ENCODE assay signal across 9 cellular contexts in the genomic region with DNA sequence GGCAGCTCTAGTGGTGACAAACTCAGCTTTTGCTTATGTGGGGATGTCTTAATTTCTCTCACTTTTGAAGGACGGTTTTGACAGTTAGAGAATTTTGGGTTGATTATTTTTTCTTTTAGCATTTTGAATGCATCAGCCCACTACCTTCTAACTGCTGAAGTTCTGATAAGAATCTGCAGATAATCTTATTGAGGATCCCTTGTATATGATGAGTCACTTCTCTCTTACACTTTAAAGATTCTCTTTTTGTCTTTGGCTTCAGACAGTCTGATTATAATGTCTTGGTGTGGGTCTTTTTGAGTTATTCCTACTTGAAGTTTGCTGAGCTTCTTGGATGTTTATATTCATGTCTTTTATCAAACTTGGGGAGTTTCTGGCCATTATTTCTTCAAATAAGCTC. TPM values are rescaled to one million over a fixed set of nuclear protein-coding genes. Genes with fewer than 3 reads are reported as not detected.
"Had no signal": no experiment of that assay in that cellular context is flagged by ENCODE, and none has a peak within 500 bp of the region (broad histone marks: within the 10 kb centered on the region; RNA-seq: fewer than 3 reads in every experiment).

No MANE protein-coding gene starts in this region.

- H3K27ac ChIP-seq: HL-60 had no signal

- H3K4me3 Mint-ChIP-seq: GM23338 had no signal

- H3K36me3 ChIP-seq: HAP-1 had no signal

- H3K27ac Mint-ChIP-seq: GM23338, IgD-negative memory B cell had no signal

- H3K4me2 ChIP-seq: GM23338 had no signal

- ATAC-seq: GM23338, HCT116, HepG2 had no signal

- H3K4me3 ChIP-seq: GM23338, HAP-1 had no signal

- FAIRE-seq: HepG2 had no signal

- DNase-seq: H7, KG1 had no signal

- H3K27me3 Mint-ChIP-seq: IgD-negative memory B cell had no signal

- H2AFZ ChIP-seq: GM23338 had no signal

- H3K9me3 ChIP-seq: HAP-1 had no signal

- H3K36me3 Mint-ChIP-seq: IgD-negative memory B cell had no signal

- H3K4me1 ChIP-seq: HAP-1 had no signal

RNA-seq across cellular contexts. Expression of a gene that starts 5.5 kb away (rescaled TPM):
- total RNA-seq: HepG2, HT1080 had no signal
